In the genomic region with DNA sequence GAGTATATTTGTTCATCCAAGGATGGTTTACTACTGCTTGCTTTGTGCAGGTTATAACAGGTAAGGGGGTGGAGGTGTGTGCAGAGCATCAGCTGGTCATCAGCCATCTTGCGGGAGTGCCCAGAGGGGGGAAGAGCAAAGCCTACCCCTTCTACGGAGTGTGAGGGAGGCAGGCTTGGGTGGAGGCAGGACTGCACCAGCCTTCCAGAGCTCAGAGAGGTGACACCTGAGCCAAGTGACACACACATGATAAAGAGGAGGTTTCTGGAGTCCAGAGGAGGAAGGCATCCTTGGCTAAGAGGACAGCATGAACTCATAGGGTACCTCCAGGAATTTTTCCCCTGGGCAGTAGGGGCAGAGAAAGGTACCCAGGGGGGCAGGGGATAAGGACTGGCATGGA, we compare ENCODE assay signal across 33 cellular contexts.
"Had no signal": no experiment of that assay in that cellular context is flagged by ENCODE, and none has a peak within 500 bp of the region (broad histone marks: within the 10 kb centered on the region; RNA-seq: fewer than 3 reads in every experiment).

No MANE protein-coding gene starts in this region.

- DNase-seq: Karpas-422, Kasumi-1, KG1, MG63, MM.1S, MV-4-11, NCI-H1048, NCI-H1092, NCI-H1092 treated with DMSO at 0.1 percent for 48 hours, NCI-H1105, NCI-H1105 treated with DMSO at 0.1 percent for 48 hours, NCI-H1417, NCI-H1417 treated with DMSO at 0.1 percent for 48 hours, NCI-H1436, NCI-H1436 treated with DMSO at 0.1 percent for 48 hours, NCI-H146, NCI-H1694 treated with DMSO at 0.1 percent for 48 hours, NCI-H187, NCI-H187 treated with DMSO at 0.1 percent for 48 hours, NCI-H1930, NCI-H2029, NCI-H2029 treated with DMSO at 0.1 percent for 48 hours, NCI-H2081, NCI-H2081 treated with DMSO at 0.1 percent for 48 hours, NCI-H2107, NCI-H2171, NCI-H2171 treated with DMSO at 0.1 percent for 48 hours, NCI-H2227 treated with DMSO at 0.1 percent for 48 hours, NCI-H226, NCI-H345, NCI-H446, NCI-H446 treated with DMSO at 0.1 percent for 48 hours, NCI-H524 had no signal
